ENCODE assay signal across 19 cellular contexts in genomic region chr7:18583305-18583704, GRCh38.
DNase-seq lines count a peak whose midpoint lies in the region; ATAC-seq, FAIRE-seq and TF ChIP-seq lines count a peak whose summit lies in the region.
"Had no signal": no experiment of that assay in that cellular context is flagged by ENCODE, and none has a peak within 500 bp of the region (broad histone marks: within the 10 kb centered on the region; RNA-seq: fewer than 3 reads in every experiment).

No MANE protein-coding gene starts in this region.

- H3K36me3 Mint-ChIP-seq in CD4-positive, alpha-beta T cell (ENCODE audit: low read depth) = no peaks in the 10 kb centered on the region
- H3K36me3 Mint-ChIP-seq: activated naive CD4-positive, alpha-beta T cell treated with anti-CD3 and anti-CD28 coated beads, Interleukin-2, amount 50 U/mL, for 72 hours had no signal

- no peaks in the 10 kb centered on the region for H4K20me1 ChIP-seq in keratinocyte (ENCODE audit: control insufficient read depth, extremely low read depth, insufficient read depth, low read length)

- POLR2A ChIA-PET in CD4-positive, alpha-beta T cell (lab: Charles Lee) = no interaction called here

- no peaks in the 10 kb centered on the region for H3K4me1 ChIP-seq in keratinocyte (ENCODE audit: control insufficient read depth, extremely low read depth, insufficient read depth, low read length)
- H3K4me1 ChIP-seq in sigmoid colon = peaks cover 0 to 6% (median 0%) of the 10 kb centered on the region in 4 donors
- H3K4me1 ChIP-seq: esophagus squamous epithelium, prostate gland had no signal

- H3K4me1 Mint-ChIP-seq in CD4-positive, alpha-beta T cell (ENCODE audit: low read depth) = no peaks in the 10 kb centered on the region

- intact Hi-C loops in CD4-positive, alpha-beta T cell (cut with DNase I, micrococcal nuclease) = no loop called here
- intact Hi-C loops in sigmoid colon (cut with DNase I) = no loop called here

- dilution Hi-C loops in keratinocyte (cut with MboI; ENCODE audit: extremely low pct_ligation_motif_present, low sequenced_read_pairs) = no loop called here

- peaks cover 0 to 1% of the 10 kb centered on the region in 2 experiments for H3K36me3 ChIP-seq in keratinocyte (ENCODE audit: control insufficient read depth in 2 of 2, extremely low read depth in 1 of 2, insufficient read depth in 2 of 2, low read length in 2 of 2)
- no peaks in the 10 kb centered on the region for H3K36me3 ChIP-seq in sigmoid colon
- H3K36me3 ChIP-seq: esophagus squamous epithelium, prostate gland, tibial artery had no signal

- no peak overlapping the region for H3K9ac ChIP-seq in keratinocyte (ENCODE audit: control insufficient read depth, extremely low read depth, insufficient read depth, low read length)

- H2AFZ ChIP-seq in keratinocyte (ENCODE audit: control insufficient read depth, low read length) = no peak overlapping the region

- TF ChIP-seq EP300 in sigmoid colon (IDR thresholded peaks at IDR 0.05) = no peak

- no peak for ATAC-seq in GM19023 (IDR thresholded peaks at IDR 0.05; ENCODE audit: unreplicated experiment)
- ATAC-seq in CD4-positive, alpha-beta T cell (ENCODE audit: poor library complexity) = no peak
- ATAC-seq: activated naive CD4-positive, alpha-beta T cell treated with anti-CD3 and anti-CD28 coated beads, Interleukin-2, amount 50 U/mL, for 72 hours had no signal

- CTCF ChIA-PET in CD4-positive, alpha-beta T cell (lab: Charles Lee) = interaction anchor here (0.7 to 1.4 kb wide), 3 partner anchors 16 to 554 kb away, joined by 3 to 4 read pairs (median 3); no protein-coding TSS in a partner anchor

- H3K27me3 ChIP-seq in keratinocyte (ENCODE audit: control insufficient read depth, extremely low read depth, insufficient read depth, low read length) (no peaks in the 10 kb centered on the region), sigmoid colon (no peaks in the 10 kb centered on the region)
- no peaks in the 10 kb centered on the region for H3K27me3 ChIP-seq in CD4-positive, alpha-beta T cell (ENCODE audit: control insufficient read depth, insufficient read depth, low read length)
- H3K27me3 ChIP-seq: esophagus squamous epithelium, tibial artery had no signal

- H3K9me3 Mint-ChIP-seq in CD4-positive, alpha-beta T cell = no peaks in the 10 kb centered on the region
- H3K9me3 Mint-ChIP-seq: activated naive CD4-positive, alpha-beta T cell treated with anti-CD3 and anti-CD28 coated beads, Interleukin-2, amount 50 U/mL, for 72 hours; dendritic cell treated with granulocyte-macrophage colony-stimulating factor and Interleukin-4, amounts not matched to agents 40 ng/mL and 50 ng/mL, for 4 days; immature natural killer cell had no signal

- H3K79me2 ChIP-seq in keratinocyte (ENCODE audit: control insufficient read depth, insufficient read depth, low read length) = no peaks in the 10 kb centered on the region

- H3K4me3 ChIP-seq in AG10803 (ENCODE audit: low read length) (no peak overlapping the region), keratinocyte (ENCODE audit: control insufficient read depth in 2 of 3, extremely low read depth in 1 of 3, insufficient read depth in 2 of 3, low read depth in 1 of 3, low read length in 3 of 3) (no peak overlapping the region), sigmoid colon (no peak overlapping the region)
- H3K4me3 ChIP-seq: esophagus squamous epithelium, prostate gland, tibial artery had no signal

- H3K9me3 ChIP-seq in keratinocyte (ENCODE audit: control insufficient read depth, low read depth, low read length) (no peaks in the 10 kb centered on the region), sigmoid colon (no peaks in the 10 kb centered on the region)
- no peaks in the 10 kb centered on the region for H3K9me3 ChIP-seq in CD4-positive, alpha-beta T cell (ENCODE audit: control insufficient read depth, low read length)
- H3K9me3 ChIP-seq: esophagus squamous epithelium, prostate gland, tibial artery had no signal

- no peaks in the 10 kb centered on the region for H3K9me1 ChIP-seq in keratinocyte (ENCODE audit: control insufficient read depth, extremely low read depth, insufficient read depth, low read length)

- DNase-seq in AG10803 (ENCODE audit: low read depth) (peak; percentile 19), HS-27A (ENCODE audit: low read depth) (peak; percentile 39), astrocyte of the hippocampus (ENCODE audit: low read depth, low spot score) (peak; percentile 51), keratinocyte (ENCODE audit: low read depth, low spot score) (no peak), NCI-H2029 (lab: John Stamatoyannopoulos, UW) (no peak), sigmoid colon (no peak)
- DNase-seq in CD4-positive, alpha-beta T cell = no peak
- DNase-seq: activated CD4-positive, alpha-beta T cell treated with anti-CD3 and anti-CD28 coated beads for 4 hours; esophagus squamous epithelium; immature natural killer cell; NCI-H1417 treated with DMSO at 0.1 percent for 48 hours; stimulated activated CD4-positive, alpha-beta T cell treated with anti-CD3 and anti-CD28 coated beads, Interleukin-1b, Interleukin-23, amount 100 ng/mL, for 48 hours; stimulated activated CD8-positive, alpha-beta memory T cell treated with anti-CD3 and anti-CD28 coated beads, Interleukin-4, amount 100 ng/mL, for 48 hours; T-helper 1 cell; tibial artery had no signal

- no peak overlapping the region for H3K4me2 ChIP-seq in keratinocyte (ENCODE audit: control insufficient read depth, extremely low read depth, insufficient read depth, low read depth, low read length)

- no peak overlapping the region for H3K4me3 Mint-ChIP-seq in CD4-positive, alpha-beta T cell
- H3K4me3 Mint-ChIP-seq: dendritic cell treated with granulocyte-macrophage colony-stimulating factor and Interleukin-4, amounts not matched to agents 40 ng/mL and 50 ng/mL, for 4 days; immature natural killer cell had no signal

- H3K27ac ChIP-seq in keratinocyte (ENCODE audit: control insufficient read depth, insufficient read depth, low read length) = no peak overlapping the region
- H3K27ac ChIP-seq in CD4-positive, alpha-beta T cell (ENCODE audit: low read depth, low read length) = no peak overlapping the region
- H3K27ac ChIP-seq in sigmoid colon = no peak overlapping the region
- H3K27ac ChIP-seq: esophagus squamous epithelium, prostate gland had no signal

- FAIRE-seq in keratinocyte (lab: Jason Lieb, UNC) = peak; percentile 20

- H3K27ac Mint-ChIP-seq in CD4-positive, alpha-beta T cell = no peak overlapping the region
- H3K27ac Mint-ChIP-seq: activated naive CD4-positive, alpha-beta T cell treated with anti-CD3 and anti-CD28 coated beads, Interleukin-2, amount 50 U/mL, for 72 hours; dendritic cell treated with granulocyte-macrophage colony-stimulating factor and Interleukin-4, amounts not matched to agents 40 ng/mL and 50 ng/mL, for 4 days; immature natural killer cell had no signal

- no peak for TF ChIP-seq CTCF in AG10803 (conservative IDR thresholded peaks at IDR 0.05; ENCODE audit: low read length)
- TF ChIP-seq CTCF in keratinocyte (optimal IDR thresholded peaks at IDR 0.05 in 1 of 3, IDR thresholded peaks at IDR 0.05 in 1 of 3, conservative IDR thresholded peaks at IDR 0.05 in 1 of 3; ENCODE audit: extremely low read depth in 1 of 3, insufficient read depth in 2 of 3, low read length in 3 of 3) = no peak
- no peak for TF ChIP-seq CTCF in CD4-positive, alpha-beta T cell (IDR thresholded peaks at IDR 0.05)
- TF ChIP-seq CTCF in sigmoid colon (IDR thresholded peaks at IDR 0.05) = no peak

- 82 to 88% methylated on average over 2 of the region's 2 CpGs for WGBS in sigmoid colon, 2 donors

- TF ChIP-seq POLR2A in sigmoid colon (IDR thresholded peaks at IDR 0.05) = no peak

- H3K27me3 Mint-ChIP-seq in CD4-positive, alpha-beta T cell = no peaks in the 10 kb centered on the region
- H3K27me3 Mint-ChIP-seq: dendritic cell treated with granulocyte-macrophage colony-stimulating factor and Interleukin-4, amounts not matched to agents 40 ng/mL and 50 ng/mL, for 4 days had no signal

Comparison
In these comparisons a context has a peak if more than half of its experiments do, and no peak if none do; other contexts are left out.
1. DNase-seq: peak in AG10803 (single experiment), HS-27A (single experiment) and astrocyte of the hippocampus (single experiment); none in keratinocyte (single experiment), NCI-H2029 (single experiment), CD4-positive, alpha-beta T cell (0 of 10) and sigmoid colon (single experiment).